Comparison of ENCODE assay signal across 9 cellular contexts in the genomic region with DNA sequence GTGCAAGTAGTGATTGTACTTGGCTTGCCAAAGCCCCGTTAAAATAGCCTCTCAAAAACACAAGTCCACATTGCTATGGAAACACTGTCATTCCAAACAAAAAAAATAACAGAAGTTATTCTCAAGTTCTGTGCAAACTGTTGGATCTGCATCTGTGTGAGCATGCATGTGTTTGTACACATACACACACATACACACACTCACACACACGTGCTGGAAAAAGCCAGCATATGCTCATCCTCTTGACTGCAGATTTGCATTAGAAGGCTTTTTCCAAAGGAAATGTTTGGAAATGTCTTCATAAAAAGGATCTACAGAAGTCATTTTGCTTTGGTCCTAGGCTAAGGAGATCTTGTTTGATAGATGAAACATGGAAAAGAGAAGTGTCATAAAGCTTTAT. TPM values are rescaled to one million over a fixed set of nuclear protein-coding genes. Genes with fewer than 3 reads are reported as not detected.
"Had no signal": no experiment of that assay in that cellular context is flagged by ENCODE, and none has a peak within 500 bp of the region (broad histone marks: within the 10 kb centered on the region; RNA-seq: fewer than 3 reads in every experiment).

No MANE protein-coding gene starts in this region.

- DNase-seq: GDM1, GF-D8 had no signal

- ATAC-seq: GM12878 had no signal

- FAIRE-seq: G401.6, GM12878, GM12891, GM12892, GM18507, GM19239 had no signal

- H3K4me3 ChIP-seq: GM12878 had no signal

RNA-seq across cellular contexts. Expression of a gene that starts 13.4 kb away (rescaled TPM):
- total RNA-seq: G401, GM12878 had no signal
- polyA plus RNA-seq: GM12878 had no signal
